8 cellular contexts compared by ENCODE assay signal in genomic region chr1:26998319-26999300, GRCh38. TPM values are rescaled to one million over a fixed set of nuclear protein-coding genes. Genes with fewer than 3 reads are reported as not detected.
DNase-seq lines count a peak whose midpoint lies in the region; ATAC-seq, FAIRE-seq and TF ChIP-seq lines count a peak whose summit lies in the region.

No MANE protein-coding gene starts in this region.

- in situ Hi-C loops in astrocyte of the spinal cord (cut with HindIII; ENCODE audit: low sequenced_read_pairs): no loop called here
- in situ Hi-C loops in HepG2 (cut with HindIII; ENCODE audit: extremely low pct_ligation_motif_present, low pct_unique_long_range_greater_than_20kb): loop anchor here (5.0 kb wide), 1 partner anchor 36 kb away; the partner anchor contains the start of gene KDF1

- no peak overlapping the region for H2AFZ ChIP-seq in HepG2 (ENCODE audit: low read length)

- DNase-seq in astrocyte of the spinal cord (ENCODE audit: low read depth, low spot score) (peak; percentile 53), HepG2 (ENCODE audit: low spot score) (no peak), upper lobe of left lung (peak in 1 of 2 donors; percentile 27), H4 (ENCODE audit: low spot score) (no peak), posterior vena cava (ENCODE audit: low spot score) (no peak)
- no peak for DNase-seq in activated effector memory CD4-positive, alpha-beta T cell treated with Interleukin-2 at 50 U/mL for 16 hours

- no peak for TF ChIP-seq RAD21 in HepG2 (CRISPR knock-in tag; IDR thresholded peaks at IDR 0.05)

- H3K79me2 ChIP-seq in HepG2 (ENCODE audit: insufficient read depth, low read length): peaks cover 34% of the 10 kb centered on the region

- H3K9me3 ChIP-seq in HUES48 (ENCODE audit: control insufficient read depth, insufficient read depth, low read length): no peaks in the 10 kb centered on the region
- no peaks in the 10 kb centered on the region for H3K9me3 ChIP-seq in HepG2 (ENCODE audit: low read length)
- H3K9me3 ChIP-seq in upper lobe of left lung: no peaks in the 10 kb centered on the region

- 96% methylated on average over 8 of the region's 11 CpGs for WGBS in HepG2 (ENCODE audit: low lambda C conversion rate)
- 88 to 90% methylated on average over 8 to 11 of the region's 11 CpGs for WGBS in upper lobe of left lung, 2 donors

- TF ChIP-seq POLR2A in HepG2 (IDR thresholded peaks at IDR 0.05; ENCODE audit: insufficient read depth in 1 of 2, low read depth in 2 of 2, low read length in 2 of 2) (peak in 1 of 2 experiments; percentile 26; a peak in 1 of 4 replicates), upper lobe of left lung (IDR thresholded peaks at IDR 0.05) (no peak)

- no peak for ATAC-seq in HepG2
- ATAC-seq in upper lobe of left lung (ENCODE audit: low FRiP score in 2 of 2): no peak
- ATAC-seq in GM18511 (IDR thresholded peaks at IDR 0.05; ENCODE audit: unreplicated experiment): no peak

- TF ChIP-seq CTCF in astrocyte of the spinal cord (IDR thresholded peaks at IDR 0.05; ENCODE audit: low read depth, low read length): no peak
- no peak for TF ChIP-seq CTCF in HepG2 (CRISPR knock-in tag; IDR thresholded peaks at IDR 0.05)
- no peak for TF ChIP-seq CTCF in upper lobe of left lung (IDR thresholded peaks at IDR 0.05)

- intact Hi-C loops in HepG2 (cut with micrococcal nuclease; ENCODE audit: unreplicated experiment) (no loop called here), posterior vena cava (cut with DNase I) (loop anchor here in 1 of 2 donors (5.0 kb wide), 2 partner anchors 44 to 99 kb away; no protein-coding TSS in a partner anchor)

- H3K27ac ChIP-seq in HUES48 (ENCODE audit: low read depth, low read length): peak overlapping the region; percentile 99
- H3K27ac ChIP-seq in HepG2 (ENCODE audit: extremely low read length, insufficient read depth, low read length): no peak overlapping the region
- H3K27ac ChIP-seq in upper lobe of left lung: peak overlapping the region; percentile 54 to 78 (median 69)

- H3K4me1 ChIP-seq in HUES48 (ENCODE audit: control insufficient read depth, insufficient read depth, low read length): peaks cover 65% of the 10 kb centered on the region
- peaks cover 82% of the 10 kb centered on the region for H3K4me1 ChIP-seq in HepG2 (ENCODE audit: insufficient read depth, low read length)
- peaks cover 35 to 64% (median 47%) of the 10 kb centered on the region in 4 donors for H3K4me1 ChIP-seq in upper lobe of left lung

- FAIRE-seq in HepG2 (lab: Jason Lieb, UNC): no peak

- H3K36me3 ChIP-seq in HUES48 (ENCODE audit: control insufficient read depth, insufficient read depth, low read length) (peaks cover 36% of the 10 kb centered on the region), HepG2 (replicated peaks in 1 of 2; ENCODE audit: control insufficient read depth in 1 of 2, insufficient read depth in 2 of 2, low read length in 2 of 2) (0 out of 5 replicates have a peak, but pooled peaks cover 1 to 3% of the 10 kb centered on the region in 2 experiments), upper lobe of left lung (no peaks in the 10 kb centered on the region)

- H3K27me3 ChIP-seq in HUES48 (ENCODE audit: control insufficient read depth, insufficient read depth, low read length) (no peaks in the 10 kb centered on the region), HepG2 (ENCODE audit: control insufficient read depth in 1 of 2, insufficient read depth in 2 of 2, low read length in 2 of 2) (no peaks in the 10 kb centered on the region; a peak in 1 of 5 replicates), upper lobe of left lung (peaks cover 0 to 12% (median 5%) of the 10 kb centered on the region in 4 donors)

- POLR2A ChIA-PET in HepG2 (lab: Yijun Ruan, JAX): interaction anchor here (0.6 to 12.9 kb wide), 12 partner anchors 14 to 131 kb away, joined by 3 to 253 read pairs (median 10); partner anchors contain the start of genes GPATCH3, GPN2, KDF1 and NR0B2

- no TSS peak for BruUV-seq in HepG2 (replicated peaks; lab: Mats Ljungman, UMichigan)

- H4K20me1 ChIP-seq in HepG2 (ENCODE audit: insufficient read depth, low read length): peaks cover 76% of the 10 kb centered on the region

- CTCF ChIA-PET in HepG2 (lab: Yijun Ruan, JAX; ENCODE audit: low intra/inter-chr PET ratio, low total read pairs): interaction anchor here (1.3 to 1.9 kb wide), 2 partner anchors 32 to 99 kb away, joined by 3 to 11 read pairs; no protein-coding TSS in a partner anchor

- TF ChIP-seq EP300 in HepG2 (IDR thresholded peaks at IDR 0.05; ENCODE audit: low read depth in 2 of 2, low read length in 2 of 2) (no peak), HepG2 (CRISPR knock-in tag; IDR thresholded peaks at IDR 0.05; ENCODE audit: borderline replicate concordance) (no peak), upper lobe of left lung (IDR thresholded peaks at IDR 0.05) (no peak)

- H3K4me2 ChIP-seq in HepG2 (ENCODE audit: low read depth, low read length): no peak overlapping the region; the same call in 1 of the 2 replicates

- H3K9ac ChIP-seq in HUES48 (ENCODE audit: low read depth, low read length) (peak overlapping the region; percentile 44), HepG2 (ENCODE audit: insufficient read depth, low read depth, low read length) (no peak overlapping the region)

- H3K4me3 ChIP-seq in HUES48 (ENCODE audit: low read depth, low read length) (peak overlapping the region; percentile 1; the same call in 1 of the 2 replicates), astrocyte of the spinal cord (ENCODE audit: low read depth, low read length) (no peak overlapping the region), HepG2 (replicated peaks in 1 of 3; ENCODE audit: insufficient read depth in 1 of 3, low read depth in 2 of 3, low read length in 3 of 3) (no peak overlapping the region), upper lobe of left lung (peak overlapping the region in 2 of 4 donors; percentile 19 to 33)

RNA-seq across cellular contexts. Expression of gene TRNP1, which starts 5.1 kb away (rescaled TPM):
- total RNA-seq in HepG2 (2016; rRNA removed; fragmentation: Illumina TruSeq; extraction: Trizol) (35.6 and 42.0 TPM in 2 replicates), upper lobe of left lung (10 to 100 TPM in 5 of 6 donors, 1 to 10 TPM in 1; 9.1 to 38.0 (median 26.0) TPM), posterior vena cava (10 to 100 TPM; 10.7 to 13.2 TPM)
- total RNA-seq in HepG2 (2016; cell fraction: cytosol; rRNA removed; fragmentation: Illumina TruSeq; extraction: Trizol; ENCODE audit: low read depth): 45.9 and 49.6 TPM in 2 replicates
- total RNA-seq in HepG2 (2016; cell fraction: insoluble cytoplasmic fraction; rRNA removed; fragmentation: Illumina TruSeq; extraction: Trizol): 32.9 and 43.5 TPM in 2 replicates
- 78.4 and 79.4 TPM in 2 replicates for total RNA-seq in HepG2 (2016; cell fraction: membrane; rRNA removed; fragmentation: Illumina TruSeq; extraction: Trizol)
- total RNA-seq in HepG2 (2016; cell fraction: nucleus; rRNA removed; fragmentation: Illumina TruSeq; extraction: Trizol): 20.2 and 26.8 TPM in 2 replicates
- 158 and 166 TPM in 2 replicates for polyA plus RNA-seq in HepG2 (2011; rRNA removed)
- 196 and 254 TPM in 2 replicates for polyA plus RNA-seq in HepG2 (2011; cell fraction: cytosol; rRNA removed)
- polyA plus RNA-seq in HepG2 (2011; cell fraction: nucleus; rRNA removed): 52.2 and 66.1 TPM in 2 replicates
- 56.7 and 66.7 TPM in 2 replicates for polyA plus RNA-seq in HepG2 (2012)
- 79.2 and 85.4 TPM in 2 replicates for polyA plus RNA-seq in HepG2 (2016; cell fraction: cytosol; fragmentation: Illumina TruSeq; extraction: Trizol; ENCODE audit: low read depth)
- polyA plus RNA-seq in HepG2 (2016; cell fraction: insoluble cytoplasmic fraction; fragmentation: Illumina TruSeq; extraction: Trizol; ENCODE audit: low read depth): 57.7 and 57.9 TPM in 2 replicates
- polyA plus RNA-seq in HepG2 (2016; cell fraction: membrane; fragmentation: Illumina TruSeq; extraction: Trizol; ENCODE audit: low read depth): 101 and 110 TPM in 2 replicates
- 41.5 and 46.3 TPM in 2 replicates for polyA plus RNA-seq in HepG2 (2016; cell fraction: nucleus; fragmentation: Illumina TruSeq; extraction: Trizol; ENCODE audit: insufficient read depth, low read depth)
- 0.21 and 97.7 TPM in 2 replicates for polyA minus RNA-seq in HepG2 (2011; rRNA and poly(A)+ RNA removed; ENCODE audit: low replicate concordance)
- polyA minus RNA-seq in HepG2 (2011; cell fraction: cytosol; rRNA and poly(A)+ RNA removed): 44.5 and 48.8 TPM in 2 replicates
- polyA minus RNA-seq in HepG2 (2011; cell fraction: nucleus; rRNA and poly(A)+ RNA removed): 41.1 and 55.3 TPM in 2 replicates
- 3.1 and 3.3 TPM in 2 replicates for total RNA-seq in H4 (2014; rRNA removed; shearing (Covaris generic))

RNA-seq across cellular contexts. Expression of gene TENT5B, which starts 14.0 kb away (rescaled TPM):
- total RNA-seq in HepG2 (2016; rRNA removed; fragmentation: Illumina TruSeq; extraction: Trizol): 0.62 and 0.88 TPM in 2 replicates
- 0.35 and 0.40 TPM in 2 replicates for total RNA-seq in HepG2 (2016; cell fraction: cytosol; rRNA removed; fragmentation: Illumina TruSeq; extraction: Trizol; ENCODE audit: low read depth)
- 0.42 and 0.65 TPM in 2 replicates for total RNA-seq in HepG2 (2016; cell fraction: insoluble cytoplasmic fraction; rRNA removed; fragmentation: Illumina TruSeq; extraction: Trizol)
- 0.52 and 0.53 TPM in 2 replicates for total RNA-seq in HepG2 (2016; cell fraction: membrane; rRNA removed; fragmentation: Illumina TruSeq; extraction: Trizol)
- total RNA-seq in HepG2 (2016; cell fraction: nucleus; rRNA removed; fragmentation: Illumina TruSeq; extraction: Trizol): 0.38 and 0.71 TPM in 2 replicates
- polyA plus RNA-seq in HepG2 (2011; rRNA removed): 0.13 and 0.22 TPM in 2 replicates
- 0.13 and 0.24 TPM in 2 replicates for polyA plus RNA-seq in HepG2 (2011; cell fraction: cytosol; rRNA removed)
- 0.12 and 0.23 TPM in 2 replicates for polyA plus RNA-seq in HepG2 (2011; cell fraction: nucleus; rRNA removed)
- polyA plus RNA-seq in HepG2 (2012): 0.16 TPM in 1 of 2 replicates, not detected in the other
- 0.12 and 0.17 TPM in 2 replicates for polyA plus RNA-seq in HepG2 (2016; cell fraction: cytosol; fragmentation: Illumina TruSeq; extraction: Trizol; ENCODE audit: low read depth)
- polyA plus RNA-seq in HepG2 (2016; cell fraction: insoluble cytoplasmic fraction; fragmentation: Illumina TruSeq; extraction: Trizol; ENCODE audit: low read depth): 0.46 and 0.58 TPM in 2 replicates
- 0.20 and 0.32 TPM in 2 replicates for polyA plus RNA-seq in HepG2 (2016; cell fraction: membrane; fragmentation: Illumina TruSeq; extraction: Trizol; ENCODE audit: low read depth)
- polyA plus RNA-seq in HepG2 (2016; cell fraction: nucleus; fragmentation: Illumina TruSeq; extraction: Trizol; ENCODE audit: insufficient read depth, low read depth): 0.37 and 0.77 TPM in 2 replicates
- polyA minus RNA-seq in HepG2 (2011; rRNA and poly(A)+ RNA removed; ENCODE audit: low replicate concordance): 0.96 and 5.4 TPM in 2 replicates
- not detected in 2 replicates for polyA minus RNA-seq in HepG2 (2011; cell fraction: cytosol; rRNA and poly(A)+ RNA removed)
- polyA minus RNA-seq in HepG2 (2011; cell fraction: nucleus; rRNA and poly(A)+ RNA removed): 0.37 and 0.39 TPM in 2 replicates
- 100 to 1,000 TPM in 1 of 6 donors, 10 to 100 TPM in 5; 10.5 to 124 (median 43.1) TPM for total RNA-seq in upper lobe of left lung
- 1.0 and 2.0 TPM in 2 replicates for total RNA-seq in H4 (2014; rRNA removed; shearing (Covaris generic))
- total RNA-seq in posterior vena cava: 10 to 100 TPM; 41.2 to 43.7 TPM

RNA-seq across cellular contexts. Expression of gene KDF1, which starts 38.3 kb away (rescaled TPM):
- 1.9 and 2.4 TPM in 2 replicates for total RNA-seq in HepG2 (2016; rRNA removed; fragmentation: Illumina TruSeq; extraction: Trizol)
- total RNA-seq in HepG2 (2016; cell fraction: cytosol; rRNA removed; fragmentation: Illumina TruSeq; extraction: Trizol; ENCODE audit: low read depth): 0.61 and 1.1 TPM in 2 replicates
- 1.6 and 2.1 TPM in 2 replicates for total RNA-seq in HepG2 (2016; cell fraction: insoluble cytoplasmic fraction; rRNA removed; fragmentation: Illumina TruSeq; extraction: Trizol)
- total RNA-seq in HepG2 (2016; cell fraction: membrane; rRNA removed; fragmentation: Illumina TruSeq; extraction: Trizol): 2.0 and 2.1 TPM in 2 replicates
- 0.75 and 1.1 TPM in 2 replicates for total RNA-seq in HepG2 (2016; cell fraction: nucleus; rRNA removed; fragmentation: Illumina TruSeq; extraction: Trizol)
- polyA plus RNA-seq in HepG2 (2011; rRNA removed): 4.9 and 7.4 TPM in 2 replicates
- polyA plus RNA-seq in HepG2 (2011; cell fraction: cytosol; rRNA removed): 4.3 and 6.8 TPM in 2 replicates
- 5.9 and 7.2 TPM in 2 replicates for polyA plus RNA-seq in HepG2 (2011; cell fraction: nucleus; rRNA removed)
- polyA plus RNA-seq in HepG2 (2012): 4.8 and 6.0 TPM in 2 replicates
- polyA plus RNA-seq in HepG2 (2016; cell fraction: cytosol; fragmentation: Illumina TruSeq; extraction: Trizol; ENCODE audit: low read depth): 0.87 and 0.94 TPM in 2 replicates
- polyA plus RNA-seq in HepG2 (2016; cell fraction: insoluble cytoplasmic fraction; fragmentation: Illumina TruSeq; extraction: Trizol; ENCODE audit: low read depth): 2.0 and 2.7 TPM in 2 replicates
- polyA plus RNA-seq in HepG2 (2016; cell fraction: membrane; fragmentation: Illumina TruSeq; extraction: Trizol; ENCODE audit: low read depth): 1.6 and 2.0 TPM in 2 replicates
- polyA plus RNA-seq in HepG2 (2016; cell fraction: nucleus; fragmentation: Illumina TruSeq; extraction: Trizol; ENCODE audit: insufficient read depth, low read depth): 2.9 and 3.3 TPM in 2 replicates
- polyA minus RNA-seq in HepG2 (2011; rRNA and poly(A)+ RNA removed; ENCODE audit: low replicate concordance): 12.8 TPM in 1 of 2 replicates, not detected in the other
- polyA minus RNA-seq in HepG2 (2011; cell fraction: cytosol; rRNA and poly(A)+ RNA removed): 4.2 and 4.4 TPM in 2 replicates
- 1.3 and 2.0 TPM in 2 replicates for polyA minus RNA-seq in HepG2 (2011; cell fraction: nucleus; rRNA and poly(A)+ RNA removed)
- total RNA-seq in upper lobe of left lung: 10 to 100 TPM in 4 of 6 donors, 1 to 10 TPM in 2; 7.7 to 23.3 (median 11.8) TPM
- not detected in 2 replicates for total RNA-seq in H4 (2014; rRNA removed; shearing (Covaris generic))
- total RNA-seq in posterior vena cava: not detected
